ENCODE assay signal across 8 cellular contexts in genomic region chr3:179666436-179667035, GRCh38. TPM values are rescaled to one million over a fixed set of nuclear protein-coding genes. Genes with fewer than 3 reads are reported as not detected.
DNase-seq lines count a peak whose midpoint lies in the region; ATAC-seq and TF ChIP-seq lines count a peak whose summit lies in the region.

No MANE protein-coding gene starts in this region.

- H3K27ac ChIP-seq in AG04450 (ENCODE audit: low read depth, low read length) = no peak overlapping the region
- no peak overlapping the region for H3K27ac ChIP-seq in brain microvascular endothelial cell

- CTCF ChIA-PET in AG04450 (lab: Charles Lee) = interaction anchor here (1.6 to 1.8 kb wide), 2 partner anchors 17 to 145 kb away, joined by 3 to 4 read pairs; no protein-coding TSS in a partner anchor

- in situ Hi-C loops in brain microvascular endothelial cell (cut with HindIII; ENCODE audit: low pct_ligation_motif_present, low sequenced_read_pairs) = no loop called here

- POLR2A ChIA-PET in AG04450 (lab: Yijun Ruan, JAX) = no interaction called here

- no peaks in the 10 kb centered on the region for H3K36me3 ChIP-seq in brain microvascular endothelial cell (replicated peaks)

- TF ChIP-seq CTCF in AG04450 (IDR thresholded peaks at IDR 0.05; ENCODE audit: low read depth, low read length) = peak; percentile 30; the same call in 1 of the 2 replicates
- peak; percentile 33 for TF ChIP-seq CTCF in brain microvascular endothelial cell (IDR thresholded peaks at IDR 0.05; ENCODE audit: low read depth, low read length, missing control alignments)

- DNase-seq in AG04450 (ENCODE audit: low read depth, low spot score) (no peak), NCI-H2029 treated with DMSO at 0.1 percent for 48 hours (lab: John Stamatoyannopoulos, UW) (peak; percentile 40), brain microvascular endothelial cell (no peak), left lobe of liver (ENCODE audit: low spot score) (peak; percentile 56), dedifferentiated amniotic fluid mesenchymal stem cell (ENCODE audit: extremely low spot score) (no peak), GOT3 (lab: John Stamatoyannopoulos, UW) (no peak), NCI-H2227 treated with DMSO at 0.1 percent for 48 hours (lab: John Stamatoyannopoulos, UW) (no peak)

- ATAC-seq in left lobe of liver (peak; percentile 78), HG02798 (IDR thresholded peaks at IDR 0.05; ENCODE audit: poor library complexity, unreplicated experiment) (no peak)

- no peaks in the 10 kb centered on the region for H3K27me3 ChIP-seq in AG04450 (ENCODE audit: control insufficient read depth, insufficient read depth, low read length)
- no peaks in the 10 kb centered on the region for H3K27me3 ChIP-seq in brain microvascular endothelial cell (replicated peaks)

- no peaks in the 10 kb centered on the region for H3K9me3 ChIP-seq in AG04450 (ENCODE audit: control insufficient read depth, insufficient read depth, low read length)

- no peak overlapping the region for H3K4me3 ChIP-seq in AG04450 (ENCODE audit: low read depth, low read length)
- no peak overlapping the region for H3K4me3 ChIP-seq in brain microvascular endothelial cell (ENCODE audit: low read depth, low read length)

RNA-seq across cellular contexts. Expression of gene USP13, which starts 13.7 kb away (rescaled TPM):
- 13.2 and 15.2 TPM in 2 replicates for polyA plus RNA-seq in AG04450 (2011; rRNA removed)
- polyA minus RNA-seq in AG04450 (2011; rRNA and poly(A)+ RNA removed) = 22.9 and 24.5 TPM in 2 replicates
- total RNA-seq in left lobe of liver = 6.3 TPM

Comparison
In these comparisons a context has a peak if more than half of its experiments do, and no peak if none do; other contexts are left out.
1. DNase-seq: peak in NCI-H2029 treated with DMSO at 0.1 percent for 48 hours (single experiment) and left lobe of liver (single experiment); none in AG04450 (single experiment), brain microvascular endothelial cell (single experiment), dedifferentiated amniotic fluid mesenchymal stem cell (single experiment), GOT3 (single experiment) and NCI-H2227 treated with DMSO at 0.1 percent for 48 hours (single experiment).